Comparison of ENCODE assay signal across 22 cellular contexts in genomic region chr1:201899683-201900429, GRCh38. TPM values are rescaled to one million over a fixed set of nuclear protein-coding genes. Genes with fewer than 3 reads are reported as not detected.
A peak's percentile ranks its signal among the peaks of the same experiment; 100 is the strongest.
DNase-seq lines count a peak whose midpoint lies in the region; ATAC-seq, FAIRE-seq and TF ChIP-seq lines count a peak whose summit lies in the region.
"Had no signal": no experiment of that assay in that cellular context is flagged by ENCODE, and none has a peak within 500 bp of the region (broad histone marks: within the 10 kb centered on the region; RNA-seq: fewer than 3 reads in every experiment).

No MANE protein-coding gene starts in this region.

- RAD21 ChIA-PET in GM12878 (lab: Charles Lee; ENCODE audit: unreplicated experiment): interaction anchor here (0.9 to 1.1 kb wide), 2 partner anchors 19 to 73 kb away, joined by 3 read pairs; no protein-coding TSS in a partner anchor

- POLR2A ChIA-PET in GM12878 (lab: Charles Lee): no interaction called here

- CTCF ChIA-PET in GM12878 (lab: Yijun Ruan, JAX): interaction anchor here (0.7 to 10.2 kb wide), 3 partner anchors 8 to 92 kb away, joined by 3 to 233 read pairs (median 3); no protein-coding TSS in a partner anchor

- H3K27ac ChIP-seq in GM12878 (ENCODE audit: control insufficient read depth, insufficient read depth) (no peak overlapping the region), esophagus muscularis mucosa (replicated peaks in 1 of 4) (peak overlapping the region; percentile 89 to 95 (median 92)), psoas muscle (peak overlapping the region; percentile 21), transverse colon (peak overlapping the region; percentile 64 to 86 (median 74))
- H3K27ac ChIP-seq: SK-N-MC had no signal

- no TSS peak for BruUV-seq in GM12878 (replicated peaks; lab: Mats Ljungman, UMichigan)

- ATAC-seq in GM12878 (no peak), psoas muscle (no peak), HG03354 (IDR thresholded peaks at IDR 0.05; ENCODE audit: poor library complexity, severe bottlenecking, unreplicated experiment) (no peak), GM21825 (IDR thresholded peaks at IDR 0.05; ENCODE audit: unreplicated experiment) (no peak)
- ATAC-seq: right cardiac atrium had no signal

- H4K20me1 ChIP-seq in GM12878 (ENCODE audit: control insufficient read depth, insufficient read depth): no peaks in the 10 kb centered on the region

- in situ Hi-C loops in GM12878 (cut with MboI) (no loop called here), transverse colon (cut with MboI; ENCODE audit: low pct_ligation_motif_present in 1 of 4, low pct_unique_long_range_greater_than_20kb in 1 of 4, low sequenced_read_pairs in 3 of 4) (loop anchor here in 3 of 4 donors (10.0 to 25.0 kb wide), 3 partner anchors 75 to 237 kb away; partner anchors contain the start of genes ARL8A (in 2 of the 3) and GPR37L1 (in 1 of the 3))

- H3K36me3 ChIP-seq in GM12878 (ENCODE audit: control insufficient read depth in 2 of 2, insufficient read depth in 2 of 2, low read length in 1 of 2) (no peaks in the 10 kb centered on the region), esophagus muscularis mucosa (peaks cover 8 to 41% (median 23%) of the 10 kb centered on the region in 4 donors), psoas muscle (ENCODE audit: insufficient read depth in 1 of 2, low read depth in 1 of 2) (peaks cover 0 to 33% of the 10 kb centered on the region in 2 donors), transverse colon (no peaks in the 10 kb centered on the region)

- 69% methylated on average over 20 of the region's 20 CpGs for WGBS in GM12878 (ENCODE audit: insufficient coverage, insufficient replicate concordance, low lambda C conversion rate, missing lambda C conversion rate)
- WGBS in esophagus muscularis mucosa: 86% methylated on average over 20 of the region's 20 CpGs
- WGBS in psoas muscle, 3 donors: 71 to 89% (median 76%) methylated on average over 20 of the region's 20 CpGs
- 69 to 86% methylated on average over 7 to 20 of the region's 20 CpGs for whole genome bisulfite sequencing in transverse colon (ENCODE audit: low coverage in 1 of 2), 2 donors

- DNase-seq in GM12878 (ENCODE audit: low read depth, low spot score): no peak
- DNase-seq in esophagus muscularis mucosa (ENCODE audit: extremely low spot score): no peak
- DNase-seq in psoas muscle: no peak
- no peak for DNase-seq in transverse colon
- DNase-seq in NCI-H2196 (lab: John Stamatoyannopoulos, UW; ENCODE audit: unreplicated experiment): no peak
- DNase-seq: activated B cell treated with CpG ODN at 0.5 μM for 24 hours; activated CD4-positive, alpha-beta T cell treated with anti-CD3 and anti-CD28 coated beads, Interleukin-2, amount 50 U/mL, for 48 hours; activated CD8-positive, alpha-beta memory T cell treated with anti-CD3 and anti-CD28 coated beads, Interleukin-2, amount 50 U/mL, for 48 hours; activated effector memory CD4-positive, alpha-beta T cell treated with Interleukin-2 at 50 U/mL for 16 hours; CD4-positive, CD25-positive, alpha-beta regulatory T cell; central memory CD4-positive, alpha-beta T cell; HCEC 1CT; KG1; NCI-H526 treated with DMSO at 0.1 percent for 48 hours; right cardiac atrium; RPMI8226; stimulated activated CD4-positive, alpha-beta T cell treated with anti-CD3 and anti-CD28 coated beads, Interleukin-15, amount 100 ng/mL, for 24 hours; T-helper 9 cell had no signal

- no peak for TF ChIP-seq EP300 in GM12878 (IDR thresholded peaks at IDR 0.05; ENCODE audit: borderline replicate concordance in 1 of 2, control insufficient read depth in 1 of 2, low read depth in 2 of 2, low read length in 2 of 2)
- TF ChIP-seq EP300 in esophagus muscularis mucosa (IDR thresholded peaks at IDR 0.05): no peak
- TF ChIP-seq EP300 in transverse colon (IDR thresholded peaks at IDR 0.05; ENCODE audit: low read depth): no peak

- no peak for TF ChIP-seq CTCF in GM12878 (IDR thresholded peaks at IDR 0.05 in 2 of 3, conservative IDR thresholded peaks at IDR 0.05 in 1 of 3; ENCODE audit: control insufficient read depth in 2 of 3, extremely low read depth in 1 of 3, insufficient read depth in 1 of 3, low read depth in 3 of 3, low read length in 3 of 3)
- TF ChIP-seq CTCF in esophagus muscularis mucosa (IDR thresholded peaks at IDR 0.05): no peak
- no peak for TF ChIP-seq CTCF in psoas muscle (IDR thresholded peaks at IDR 0.05)
- no peak for TF ChIP-seq CTCF in transverse colon (IDR thresholded peaks at IDR 0.05)

- H3K9ac ChIP-seq in GM12878 (ENCODE audit: control insufficient read depth, insufficient read depth, low read length): no peak overlapping the region

- intact Hi-C loops in GM12878 (cut with micrococcal nuclease; ENCODE audit: unreplicated experiment): no loop called here
- intact Hi-C loops in esophagus muscularis mucosa (cut with DNase I): no loop called here
- intact Hi-C loops in psoas muscle (cut with DNase I): loop anchor here (5.0 to 10.0 kb wide), 2 partner anchors 57 to 235 kb away; partner anchors contain the start of gene TIMM17A (in 2 of the 2)
- intact Hi-C loops in transverse colon (cut with DNase I; ENCODE audit: low total_unique reads): no loop called here

- no peak for TF ChIP-seq RAD21 in GM12878 (IDR thresholded peaks at IDR 0.05; ENCODE audit: insufficient read depth, low read depth, low read length)

- no peak for FAIRE-seq in GM12878 (lab: Jason Lieb, UNC)

- SMC1A ChIA-PET in GM12878 (lab: Charles Lee; ENCODE audit: uncharacterized antibody, unreplicated experiment): interaction anchor here (1.0 to 1.1 kb wide), 2 partner anchors 72 to 74 kb away, joined by 4 to 6 read pairs; no protein-coding TSS in a partner anchor

- no peaks in the 10 kb centered on the region for H3K9me3 ChIP-seq in GM12878 (replicated peaks; ENCODE audit: control insufficient read depth, insufficient read depth, low read length)
- no peaks in the 10 kb centered on the region for H3K9me3 ChIP-seq in esophagus muscularis mucosa
- no peaks in the 10 kb centered on the region for H3K9me3 ChIP-seq in psoas muscle
- no peaks in the 10 kb centered on the region for H3K9me3 ChIP-seq in transverse colon

- H3K4me1 ChIP-seq in GM12878 (ENCODE audit: control insufficient read depth, insufficient read depth, low read length): no peaks in the 10 kb centered on the region
- H3K4me1 ChIP-seq in esophagus muscularis mucosa: peaks cover 36 to 99% (median 98%) of the 10 kb centered on the region in 4 donors
- H3K4me1 ChIP-seq in psoas muscle: peaks cover 35% of the 10 kb centered on the region
- H3K4me1 ChIP-seq in transverse colon: peaks cover 4 to 56% (median 17%) of the 10 kb centered on the region in 4 donors

- no peak overlapping the region for H2AFZ ChIP-seq in GM12878 (ENCODE audit: control insufficient read depth, low read depth, low read length)

- H3K27me3 ChIP-seq in GM12878 (replicated peaks in 1 of 2; ENCODE audit: control insufficient read depth in 2 of 2, insufficient read depth in 2 of 2, low read length in 1 of 2) (no peaks in the 10 kb centered on the region), esophagus muscularis mucosa (no peaks in the 10 kb centered on the region), psoas muscle (ENCODE audit: insufficient read depth in 3 of 3, low read length in 2 of 3) (no peaks in the 10 kb centered on the region), transverse colon (no peaks in the 10 kb centered on the region)

- H3K4me3 ChIP-seq in GM12878 (no peak overlapping the region), esophagus muscularis mucosa (no peak overlapping the region), psoas muscle (no peak overlapping the region), transverse colon (no peak overlapping the region)
- H3K4me3 ChIP-seq: SK-N-MC had no signal

- no peak overlapping the region for H3K4me2 ChIP-seq in GM12878 (ENCODE audit: control insufficient read depth, insufficient read depth)

- TF ChIP-seq POLR2A in GM12878 (IDR thresholded peaks at IDR 0.05; ENCODE audit: low read depth, low read length) (no peak), esophagus muscularis mucosa (IDR thresholded peaks at IDR 0.05; ENCODE audit: low read depth) (no peak), transverse colon (IDR thresholded peaks at IDR 0.05) (no peak)

- no peaks in the 10 kb centered on the region for H3K79me2 ChIP-seq in GM12878 (ENCODE audit: control insufficient read depth, insufficient read depth, low read length)

RNA-seq across cellular contexts. Expression of gene SHISA4, which starts 11.2 kb away (rescaled TPM):
- total RNA-seq in GM12878 (2013; cell fraction: nucleolus; rRNA removed): 0.90 and 1.5 TPM in 2 replicates
- 0.11 TPM in 1 of 2 replicates, not detected in the other for total RNA-seq in GM12878 (2014; rRNA removed)
- not detected in 2 replicates for total RNA-seq in GM12878 (2014; rRNA removed; fragmentation: Illumina TruSeq; extraction: Trizol)
- total RNA-seq in GM12878 (2021): not detected in 2 replicates
- not detected for polyA plus RNA-seq in GM12878 (2011; ENCODE audit: low read depth)
- polyA plus RNA-seq in GM12878 (2011; rRNA removed): 0.07 TPM in 1 of 2 replicates, not detected in the other
- 0.13 and 0.15 TPM in 2 replicates for polyA plus RNA-seq in GM12878 (2011; cell fraction: cytosol; rRNA removed)
- 0.61 and 0.85 TPM in 2 replicates for polyA plus RNA-seq in GM12878 (2011; cell fraction: nucleus; rRNA removed)
- not detected in 2 replicates for polyA plus RNA-seq in GM12878 (2012)
- 0.07 TPM in 1 of 2 replicates, not detected in the other for polyA plus RNA-seq in GM12878 (2014; fragmentation: Illumina TruSeq; extraction: Trizol)
- not detected for polyA plus RNA-seq in GM12878 (2014; fragmentation: Nextera tagmentation; extraction: Ambion mirVana)
- polyA plus RNA-seq in GM12878 (2014; rRNA removed): not detected in 2 replicates
- polyA plus RNA-seq in GM12878 (2016; fragmentation: Nextera tagmentation; extraction: Ambion mirVana): not detected
- polyA minus RNA-seq in GM12878 (2011; rRNA and poly(A)+ RNA removed): not detected in 2 replicates
- not detected in 2 replicates for polyA minus RNA-seq in GM12878 (2011; cell fraction: cytosol; rRNA and poly(A)+ RNA removed)
- polyA minus RNA-seq in GM12878 (2011; cell fraction: nucleus; rRNA and poly(A)+ RNA removed): 0.29 TPM in 1 of 2 replicates, not detected in the other
- total RNA-seq in esophagus muscularis mucosa: 10 to 100 TPM; 20.3 to 31.0 (median 28.5) TPM
- total RNA-seq in psoas muscle: 100 to 1,000 TPM; 105 to 157 (median 137) TPM
- polyA plus RNA-seq in psoas muscle: 100 to 1,000 TPM in 2 of 3 donors, 10 to 100 TPM in 1; 74.8 to 264 (median 151) TPM
- 1 to 10 TPM; 2.2 to 6.7 (median 4.6) TPM for total RNA-seq in transverse colon

RNA-seq across cellular contexts. Expression of gene LMOD1, which starts 46.5 kb away (rescaled TPM):
- not detected in 2 replicates for total RNA-seq in GM12878 (2013; cell fraction: nucleolus; rRNA removed)
- not detected in 2 replicates for total RNA-seq in GM12878 (2014; rRNA removed)
- total RNA-seq in GM12878 (2014; rRNA removed; fragmentation: Illumina TruSeq; extraction: Trizol): not detected in 2 replicates
- total RNA-seq in GM12878 (2021): 0.11 and 0.15 TPM in 2 replicates
- not detected for polyA plus RNA-seq in GM12878 (2011; ENCODE audit: low read depth)
- not detected in 2 replicates for polyA plus RNA-seq in GM12878 (2011; rRNA removed)
- polyA plus RNA-seq in GM12878 (2011; cell fraction: cytosol; rRNA removed): not detected in 2 replicates
- polyA plus RNA-seq in GM12878 (2011; cell fraction: nucleus; rRNA removed): not detected in 2 replicates
- polyA plus RNA-seq in GM12878 (2012): not detected in 2 replicates
- not detected in 2 replicates for polyA plus RNA-seq in GM12878 (2014; fragmentation: Illumina TruSeq; extraction: Trizol)
- not detected for polyA plus RNA-seq in GM12878 (2014; fragmentation: Nextera tagmentation; extraction: Ambion mirVana)
- not detected in 2 replicates for polyA plus RNA-seq in GM12878 (2014; rRNA removed)
- polyA plus RNA-seq in GM12878 (2016; fragmentation: Nextera tagmentation; extraction: Ambion mirVana): not detected
- polyA minus RNA-seq in GM12878 (2011; rRNA and poly(A)+ RNA removed): not detected in 2 replicates
- not detected in 2 replicates for polyA minus RNA-seq in GM12878 (2011; cell fraction: cytosol; rRNA and poly(A)+ RNA removed)
- not detected in 2 replicates for polyA minus RNA-seq in GM12878 (2011; cell fraction: nucleus; rRNA and poly(A)+ RNA removed)
- total RNA-seq in esophagus muscularis mucosa: 1,000 to 10,000 TPM; 1,021 to 1,618 (median 1,290) TPM
- 10 to 100 TPM; 12.8 to 45.4 (median 24.6) TPM for total RNA-seq in psoas muscle
- polyA plus RNA-seq in psoas muscle: 10 to 100 TPM in 2 of 3 donors, 1 to 10 TPM in 1; 4.9 to 15.5 (median 11.4) TPM
- total RNA-seq in transverse colon: 100 to 1,000 TPM in 3 of 4 donors, 10 to 100 TPM in 1; 73.2 to 166 (median 115) TPM
- total RNA-seq: activated B cell treated with CpG ODN at 0.5 μM for 24 hours; CD4-positive, CD25-positive, alpha-beta regulatory T cell; lung microvascular endothelial cell had no signal
- polyA plus RNA-seq: CD4-positive, CD25-positive, alpha-beta regulatory T cell had no signal

RNA-seq across cellular contexts. Expression of gene TIMM17A, which starts 55.4 kb away (rescaled TPM):
- 36.7 and 44.9 TPM in 2 replicates for total RNA-seq in GM12878 (2013; cell fraction: nucleolus; rRNA removed)
- total RNA-seq in GM12878 (2014; rRNA removed): 68.6 and 82.3 TPM in 2 replicates
- total RNA-seq in GM12878 (2014; rRNA removed; fragmentation: Illumina TruSeq; extraction: Trizol): 77.6 and 79.7 TPM in 2 replicates
- total RNA-seq in GM12878 (2021): 74.4 TPM in 2 replicates
- polyA plus RNA-seq in GM12878 (2011; ENCODE audit: low read depth): 45.1 TPM
- 105 and 139 TPM in 2 replicates for polyA plus RNA-seq in GM12878 (2011; rRNA removed)
- polyA plus RNA-seq in GM12878 (2011; cell fraction: cytosol; rRNA removed): 42.6 and 45.9 TPM in 2 replicates
- polyA plus RNA-seq in GM12878 (2011; cell fraction: nucleus; rRNA removed): 33.9 and 35.0 TPM in 2 replicates
- 39.1 and 50.4 TPM in 2 replicates for polyA plus RNA-seq in GM12878 (2012)
- polyA plus RNA-seq in GM12878 (2014; fragmentation: Illumina TruSeq; extraction: Trizol): 71.6 and 83.2 TPM in 2 replicates
- 100 to 1,000 TPM; 248 to 357 TPM for polyA plus RNA-seq in GM12878 (2014; fragmentation: Nextera tagmentation; extraction: Ambion mirVana)
- 69.0 and 72.1 TPM in 2 replicates for polyA plus RNA-seq in GM12878 (2014; rRNA removed)
- polyA plus RNA-seq in GM12878 (2016; fragmentation: Nextera tagmentation; extraction: Ambion mirVana): 100 to 1,000 TPM; 176 to 180 TPM
- polyA minus RNA-seq in GM12878 (2011; rRNA and poly(A)+ RNA removed): 24.0 and 33.8 TPM in 2 replicates
- polyA minus RNA-seq in GM12878 (2011; cell fraction: cytosol; rRNA and poly(A)+ RNA removed): 13.2 and 13.5 TPM in 2 replicates
- polyA minus RNA-seq in GM12878 (2011; cell fraction: nucleus; rRNA and poly(A)+ RNA removed): 8.5 and 16.4 TPM in 2 replicates
- total RNA-seq in esophagus muscularis mucosa: 10 to 100 TPM; 30.7 to 46.1 (median 32.4) TPM
- 100 to 1,000 TPM in 1 of 4 donors, 10 to 100 TPM in 3; 45.4 to 132 (median 68.4) TPM for total RNA-seq in psoas muscle
- polyA plus RNA-seq in psoas muscle: 100 to 1,000 TPM in 2 of 3 donors, 10 to 100 TPM in 1; 79.6 to 176 (median 163) TPM
- 10 to 100 TPM in 3 of 4 donors, 1 to 10 TPM in 1; 3.0 to 37.0 (median 33.7) TPM for total RNA-seq in transverse colon

Comparison
In these comparisons a context has a peak if more than half of its experiments do, and no peak if none do; other contexts are left out.
1. RNA of gene LMOD1, which starts 46.5 kb away (total RNA-seq): 1,021 to 1,618 TPM in esophagus muscularis mucosa, 73.2 to 166 TPM in transverse colon and 12.8 to 45.4 TPM in psoas muscle; 0.11 to 0.15 TPM in GM12878; every median in the first group is over 10 times any median in the second.
2. intact Hi-C loops: an anchor here in psoas muscle (5.0 to 10.0 kb wide); none called in GM12878, esophagus muscularis mucosa and transverse colon.